8 cellular contexts compared by ENCODE assay signal in genomic region chr6:148144917-148145521, GRCh38.
DNase-seq lines count a peak whose midpoint lies in the region; ATAC-seq, FAIRE-seq and TF ChIP-seq lines count a peak whose summit lies in the region.

No MANE protein-coding gene starts in this region.

- TF ChIP-seq EP300 in H1 (IDR thresholded peaks at IDR 0.05; ENCODE audit: borderline replicate concordance in 1 of 2, low read depth in 2 of 2, low read length in 2 of 2) (no peak), stomach (IDR thresholded peaks at IDR 0.05) (no peak)

- no peaks in the 10 kb centered on the region for H4K20me1 ChIP-seq in H1 (replicated peaks in 1 of 2; ENCODE audit: control insufficient read depth in 1 of 2, insufficient read depth in 2 of 2, low read length in 2 of 2)

- no peak overlapping the region for H4K5ac ChIP-seq in H1 (ENCODE audit: insufficient read length, low read depth, low read length)

- no peak overlapping the region for H3K14ac ChIP-seq in H1 (ENCODE audit: insufficient read length)

- peak; percentile 84 for ATAC-seq in GM18519 (IDR thresholded peaks at IDR 0.05; ENCODE audit: low FRiP score, unreplicated experiment)
- ATAC-seq in HG03196 (IDR thresholded peaks at IDR 0.05; ENCODE audit: unreplicated experiment) = peak; percentile 64

- no peak overlapping the region for H3K9ac ChIP-seq in H1 (replicated peaks in 1 of 4; ENCODE audit: extremely low read depth in 1 of 4, low read depth in 3 of 4, low read length in 3 of 4)

- no peak overlapping the region for H3K4ac ChIP-seq in H1 (replicated peaks; ENCODE audit: insufficient read length, low read depth, low read length)

- peak overlapping the region; percentile 76; the same call in 1 of the 2 replicates for H2AFZ ChIP-seq in H1 (ENCODE audit: low read length)

- WGBS in H1 (ENCODE audit: extremely low coverage in 1 of 2, insufficient coverage in 1 of 2, insufficient read length in 1 of 2, insufficient replicate concordance in 2 of 2, low coverage in 1 of 2, low lambda C conversion rate in 2 of 2, missing lambda C conversion rate in 1 of 2), 2 experiments = 44% methylated on average over 8 of the region's 8 CpGs; no CpG with 5 or more reads in 1 of the 2 experiments
- 19 to 33% (median 30%) methylated on average over 8 of the region's 8 CpGs for WGBS in stomach, 5 donors

- H3K9me3 ChIP-seq in H1 (ENCODE audit: insufficient read depth in 2 of 2, low read depth in 1 of 2, low read length in 1 of 2) (no peaks in the 10 kb centered on the region), stomach (no peaks in the 10 kb centered on the region)

- no peak overlapping the region for H2BK120ac ChIP-seq in H1 (replicated peaks; ENCODE audit: low read depth, low read length)

- H3K27ac ChIP-seq in H1 (ENCODE audit: low read depth, low read length) (no peak overlapping the region), stomach (no peak overlapping the region)

- no peaks in the 10 kb centered on the region for H3K27me3 ChIP-seq in H1 (replicated peaks in 1 of 4; ENCODE audit: control insufficient read depth in 3 of 4, extremely low read depth in 1 of 4, insufficient read depth in 3 of 4, low read length in 3 of 4)
- no peaks in the 10 kb centered on the region for H3K27me3 ChIP-seq in stomach

- POLR2A ChIA-PET in H1 (lab: Charles Lee; ENCODE audit: partially characterized antibody) = no interaction called here

- H3K4me2 ChIP-seq in H1 (ENCODE audit: insufficient read depth in 1 of 2, low read depth in 2 of 2, low read length in 2 of 2) = no peak overlapping the region

- H3K4me3 ChIP-seq in H1 (ENCODE audit: extremely low read depth in 1 of 4, insufficient read depth in 2 of 4, low read depth in 3 of 4, low read length in 4 of 4) (no peak overlapping the region), stomach (peak overlapping the region in 1 of 4 donors; percentile 10)

- H2BK15ac ChIP-seq in H1 (ENCODE audit: low read length) = no peak overlapping the region

- peaks cover 0 to 3% (median 0%) of the 10 kb centered on the region in 4 experiments; a peak in 1 of 7 replicates for H3K4me1 ChIP-seq in H1 (replicated peaks in 1 of 4; ENCODE audit: control insufficient read depth in 3 of 4, insufficient read depth in 4 of 4, low read length in 3 of 4)
- H3K4me1 ChIP-seq in stomach = no peaks in the 10 kb centered on the region

- H3K56ac ChIP-seq in H1 (replicated peaks; ENCODE audit: insufficient read length, low read depth, low read length) = no peak overlapping the region

- DNase-seq in AG08395 (ENCODE audit: low spot score) (peak; percentile 79), NCI-H510A treated with DMSO at 0.1 percent for 48 hours (lab: John Stamatoyannopoulos, UW) (peak; percentile 46), H1 (ENCODE audit: low read depth in 1 of 2, low spot score in 2 of 2) (peak; percentile 31 to 83), myocyte (ENCODE audit: low read depth) (peak; percentile 80), stomach (peak; percentile 73)
- peak; percentile 41 to 47 for DNase-seq in activated CD4-positive, alpha-beta T cell treated with anti-CD3 and anti-CD28 coated beads, Interleukin-2, amount 50 U/mL, for 4 hours

- H2BK5ac ChIP-seq in H1 (ENCODE audit: low read depth, low read length) = no peak overlapping the region

- H3K18ac ChIP-seq in H1 (ENCODE audit: extremely low read depth, low read length) = no peak overlapping the region

- TF ChIP-seq CTCF in H1 (IDR thresholded peaks at IDR 0.05; ENCODE audit: control extremely low read depth in 1 of 3, insufficient read depth in 1 of 3, low read depth in 1 of 3, low read length in 3 of 3) = peak; percentile 55 to 78 (median 73)
- TF ChIP-seq CTCF in stomach (IDR thresholded peaks at IDR 0.05) = peak in 4 of 7 experiments; percentile 55 to 70 (median 62)

- no peaks in the 10 kb centered on the region for H3K79me1 ChIP-seq in H1 (ENCODE audit: low read depth, low read length)

- H4K91ac ChIP-seq in H1 (replicated peaks; ENCODE audit: insufficient read length, low read length) = no peak overlapping the region

- peak; percentile 62 to 77 for TF ChIP-seq RAD21 in H1 (IDR thresholded peaks at IDR 0.05 in 1 of 2, conservative IDR thresholded peaks at IDR 0.05 in 1 of 2; ENCODE audit: low read depth in 2 of 2, low read length in 2 of 2)

- intact Hi-C loops in stomach (cut with DNase I; ENCODE audit: low total_unique reads) = no loop called here

- H2AK5ac ChIP-seq in H1 (ENCODE audit: low read depth, low read length) = no peak overlapping the region

- H3K79me2 ChIP-seq in H1 (ENCODE audit: control insufficient read depth in 1 of 2, insufficient read depth in 2 of 2, low read length in 2 of 2) = no peaks in the 10 kb centered on the region

- no peak overlapping the region for H2BK12ac ChIP-seq in H1 (ENCODE audit: low read depth, low read length)

- H3K36me3 ChIP-seq in H1 (ENCODE audit: control insufficient read depth in 2 of 4, insufficient read depth in 4 of 4, low read length in 3 of 4) = no peaks in the 10 kb centered on the region
- H3K36me3 ChIP-seq in stomach = no peaks in the 10 kb centered on the region

- FAIRE-seq in H1 (lab: Jason Lieb, UNC) = peak; percentile 88

- no peak overlapping the region for H4K8ac ChIP-seq in H1 (ENCODE audit: extremely low read depth, insufficient read depth, low read length)

- CTCF ChIA-PET in H1 (lab: Charles Lee; ENCODE audit: partially characterized antibody) = interaction anchor here (0.6 to 3.0 kb wide), 18 partner anchors 9 to 423 kb away, joined by 3 to 29 read pairs (median 4); no protein-coding TSS in a partner anchor

- H3K23me2 ChIP-seq in H1 (ENCODE audit: low read depth, low read length) = no peaks in the 10 kb centered on the region

- H3K23ac ChIP-seq in H1 (ENCODE audit: insufficient read length) = no peak overlapping the region

- H2BK20ac ChIP-seq in H1 (ENCODE audit: low read length) = no peak overlapping the region

- TF ChIP-seq POLR2A in H1 (IDR thresholded peaks at IDR 0.05; ENCODE audit: control extremely low read depth in 1 of 2, low read depth in 2 of 2, low read length in 2 of 2) = no peak
- no peak for TF ChIP-seq POLR2A in stomach (IDR thresholded peaks at IDR 0.05)

TF ChIP-seq in H1, 55 proteins besides CTCF, POLR2A, EP300 and RAD21 (continues in another document):
- TF ChIP-seq YY1 (IDR thresholded peaks at IDR 0.05; ENCODE audit: low read depth, low read length) = peak; percentile 20; the same call in 1 of the 2 replicates
- no peak for TF ChIP-seq GTF2F1 (IDR thresholded peaks at IDR 0.05; ENCODE audit: borderline replicate concordance, low read depth, low read length)
- peak; percentile 42 for TF ChIP-seq KDM4A (IDR thresholded peaks at IDR 0.05; ENCODE audit: low read depth, low read length, severe bottlenecking)
- TF ChIP-seq POLR2AphosphoS5 (IDR thresholded peaks at IDR 0.05; ENCODE audit: low read depth, low read length) = no peak
- no peak for TF ChIP-seq JUN (IDR thresholded peaks at IDR 0.05; ENCODE audit: low read depth, low read length)
- TF ChIP-seq CREB1 (IDR thresholded peaks at IDR 0.05) = peak; percentile 91
- TF ChIP-seq RBBP5 (IDR thresholded peaks at IDR 0.05; ENCODE audit: borderline replicate concordance, low read depth, low read length) = no peak
- TF ChIP-seq, protein P1, sequence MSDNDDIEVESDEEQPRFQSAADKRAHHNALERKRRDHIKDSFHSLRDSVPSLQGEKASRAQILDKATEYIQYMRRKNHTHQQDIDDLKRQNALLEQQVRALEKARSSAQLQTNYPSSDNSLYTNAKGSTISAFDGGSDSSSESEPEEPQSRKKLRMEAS (IDR thresholded peaks at IDR 0.05) = no peak
- TF ChIP-seq, protein P2, sequence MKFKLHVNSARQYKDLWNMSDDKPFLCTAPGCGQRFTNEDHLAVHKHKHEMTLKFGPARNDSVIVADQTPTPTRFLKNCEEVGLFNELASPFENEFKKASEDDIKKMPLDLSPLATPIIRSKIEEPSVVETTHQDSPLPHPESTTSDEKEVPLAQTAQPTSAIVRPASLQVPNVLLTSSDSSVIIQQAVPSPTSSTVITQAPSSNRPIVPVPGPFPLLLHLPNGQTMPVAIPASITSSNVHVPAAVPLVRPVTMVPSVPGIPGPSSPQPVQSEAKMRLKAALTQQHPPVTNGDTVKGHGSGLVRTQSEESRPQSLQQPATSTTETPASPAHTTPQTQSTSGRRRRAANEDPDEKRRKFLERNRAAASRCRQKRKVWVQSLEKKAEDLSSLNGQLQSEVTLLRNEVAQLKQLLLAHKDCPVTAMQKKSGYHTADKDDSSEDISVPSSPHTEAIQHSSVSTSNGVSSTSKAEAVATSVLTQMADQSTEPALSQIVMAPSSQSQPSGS (IDR thresholded peaks at IDR 0.05; ENCODE audit: low read length) = no peak
- TF ChIP-seq TAF7 (optimal IDR thresholded peaks at IDR 0.05; ENCODE audit: borderline replicate concordance, low read depth, low read length) = no peak
- TF ChIP-seq MAFK (IDR thresholded peaks at IDR 0.05; ENCODE audit: low read depth, low read length) = no peak
- no peak for TF ChIP-seq HDAC6 (IDR thresholded peaks at IDR 0.05; ENCODE audit: low read depth, low read length)
- no peak for TF ChIP-seq KDM5A (IDR thresholded peaks at IDR 0.05; ENCODE audit: low read length)
- no peak for TF ChIP-seq EZH2 (IDR thresholded peaks at IDR 0.05; ENCODE audit: low read depth, low read length, severe bottlenecking)
- TF ChIP-seq SIN3A (conservative IDR thresholded peaks at IDR 0.05 in 1 of 2, IDR thresholded peaks at IDR 0.05 in 1 of 2; ENCODE audit: low read depth in 1 of 2, low read length in 2 of 2) = no peak
- TF ChIP-seq HDAC2 (IDR thresholded peaks at IDR 0.05; ENCODE audit: borderline replicate concordance in 1 of 2, low read depth in 2 of 2, low read length in 2 of 2) = no peak
